Comparison of ENCODE assay signal across 25 cellular contexts in genomic region chr16:89156740-89157645, GRCh38. TPM values are rescaled to one million over a fixed set of nuclear protein-coding genes. Genes with fewer than 3 reads are reported as not detected.
"Had no signal": no experiment of that assay in that cellular context is flagged by ENCODE, and none has a peak within 500 bp of the region (broad histone marks: within the 10 kb centered on the region; RNA-seq: fewer than 3 reads in every experiment).

No MANE protein-coding gene starts in this region.

- DNase-seq: activated CD4-positive, alpha-beta memory T cell treated with anti-CD3 and anti-CD28 coated beads for 36 hours; activated gamma-delta T cell treated with Interleukin-2 at 50 U/mL for 16 hours; activated naive CD8-positive, alpha-beta T cell treated with anti-CD3 and anti-CD28 coated beads for 36 hours; activated T-cell treated with anti-CD3 and anti-CD28 coated beads for 4 hours; amniotic stem cell; dorsolateral prefrontal cortex; endodermal cell; heart right ventricle; mucosa of descending colon; naive B cell; sigmoid colon; stimulated activated CD4-positive, alpha-beta T cell treated with anti-CD3 and anti-CD28 coated beads, Interleukin-4, amount 100 ng/mL, for 24 hours; SW 1271; upper lobe of right lung; WERI-Rb-1 had no signal

- H3K27ac ChIP-seq: WERI-Rb-1 had no signal

- H3K4me3 ChIP-seq: dorsolateral prefrontal cortex, gastroesophageal sphincter, heart right ventricle, mucosa of descending colon, sigmoid colon, upper lobe of right lung had no signal

- ATAC-seq: esophagus mucosa; gastroesophageal sphincter; stimulated activated effector memory CD8-positive, alpha-beta T cell treated with anti-CD3 and anti-CD28 coated beads, Interleukin-12 subunit alpha, Interleukin-12 subunit beta, amount 100 ng/mL, for 72 hours; upper lobe of right lung had no signal

- H3K9me3 ChIP-seq: gastroesophageal sphincter, heart right ventricle, mucosa of descending colon, sigmoid colon, upper lobe of right lung had no signal

- FAIRE-seq: colon had no signal

- H3K27me3 ChIP-seq: dorsolateral prefrontal cortex had no signal

- H3K36me3 ChIP-seq: upper lobe of right lung, WERI-Rb-1 had no signal

RNA-seq across cellular contexts. Expression of gene CDH15, which starts 14.6 kb away (rescaled TPM):
- total RNA-seq: activated CD4-positive, alpha-beta memory T cell treated with anti-CD3 and anti-CD28 coated beads for 36 hours; activated naive CD8-positive, alpha-beta T cell treated with anti-CD3 and anti-CD28 coated beads for 36 hours; activated T-helper 1 cell treated with anti-CD3 and anti-CD28 coated beads, Interleukin-12 subunit alpha, Interleukin-12 subunit beta, Interleukin-2, Interleukin-4 antibody, amounts not matched to agents 30 ng/mL and 10 ng/mL and 1 ng/mL, durations not matched to agents 14 hours and 24 hours and 36 hours; esophagus mucosa; liver; mucosa of descending colon; neural crest cell; sigmoid colon; T-helper 2 cell treated with Interferon-gamma antibody and Interleukin-4, amounts not matched to agents 100 ng/mL and 5 ng/mL, for 36 hours had no signal

RNA-seq across cellular contexts. Expression of gene SLC22A31, which starts 43.3 kb away (rescaled TPM):
- total RNA-seq: activated naive CD8-positive, alpha-beta T cell treated with anti-CD3 and anti-CD28 coated beads for 36 hours; cardiac septum; esophagus mucosa; gastroesophageal sphincter; osteocyte; sigmoid colon had no signal
